ENCODE assay signal across 7 cellular contexts in genomic region chr11:61336171-61336935, GRCh38.
A peak's percentile ranks its signal among the peaks of the same experiment; 100 is the strongest.
DNase-seq lines count a peak whose midpoint lies in the region; ATAC-seq and TF ChIP-seq lines count a peak whose summit lies in the region.

No MANE protein-coding gene starts in this region.

- peak; percentile 99 for TF ChIP-seq CTCF in cardiac fibroblast (IDR thresholded peaks at IDR 0.05; ENCODE audit: low read depth, low read length)

- H3K4me3 ChIP-seq in cardiac fibroblast (replicated peaks in 1 of 2; ENCODE audit: low read depth in 2 of 2, low read length in 2 of 2), result no peak overlapping the region

- ATAC-seq in GM18511 (IDR thresholded peaks at IDR 0.05; ENCODE audit: unreplicated experiment) (peak; percentile 48), HG03159 (IDR thresholded peaks at IDR 0.05; ENCODE audit: unreplicated experiment) (peak; percentile 51)

- DNase-seq in NCI-H2227 treated with DMSO at 0.1 percent for 48 hours (lab: John Stamatoyannopoulos, UW) (peak; percentile 80), cardiac fibroblast (ENCODE audit: low read depth in 2 of 2) (peak; percentile 77 to 84), inferior parietal cortex (ENCODE audit: extremely low spot score) (peak; percentile 70)
- peak; percentile 47 to 74 (median 66) for DNase-seq in activated CD4-positive, CD25-positive, alpha-beta regulatory T cell (lab: John Stamatoyannopoulos, UW)
- peak; percentile 69 to 75 for DNase-seq in stimulated activated CD4-positive, alpha-beta T cell treated with anti-CD3 and anti-CD28 coated beads, Interleukin-15, amount 100 ng/mL, for 1 hour (ENCODE audit: low read depth in 1 of 2, low spot score in 1 of 2)
